20 cellular contexts compared by ENCODE assay signal in the genomic region with DNA sequence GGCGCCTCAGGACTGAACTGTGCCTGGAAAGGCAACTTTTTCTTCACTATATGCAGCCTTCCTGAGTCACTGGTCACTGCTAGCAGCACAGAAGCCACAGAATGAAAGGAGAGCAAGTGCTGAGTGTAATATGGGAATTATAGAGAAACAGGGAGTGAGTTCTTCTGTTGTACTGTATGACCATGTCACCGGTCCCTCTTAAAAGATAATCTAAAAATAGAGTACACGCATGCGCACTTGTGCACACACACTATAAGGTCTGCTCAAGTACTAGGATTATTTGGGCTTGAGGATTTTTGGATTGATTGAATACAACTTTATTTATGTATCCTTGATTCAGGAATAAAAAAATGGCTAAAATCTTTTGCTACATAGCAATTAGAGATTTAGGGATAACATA.
DNase-seq lines count a peak whose midpoint lies in the region; ATAC-seq and TF ChIP-seq lines count a peak whose summit lies in the region.
"Had no signal": no experiment of that assay in that cellular context is flagged by ENCODE, and none has a peak within 500 bp of the region (broad histone marks: within the 10 kb centered on the region; RNA-seq: fewer than 3 reads in every experiment).

No MANE protein-coding gene starts in this region.

- peak overlapping the region; percentile 64 for H3K27ac Mint-ChIP-seq in mesothelial cell of epicardium
- H3K27ac Mint-ChIP-seq in activated CD4-positive, alpha-beta T cell treated with anti-CD3 and anti-CD28 coated beads for 36 hours: no peak overlapping the region
- H3K27ac Mint-ChIP-seq: CD8-positive, alpha-beta memory T cell had no signal

- no peak overlapping the region for H3K4me3 Mint-ChIP-seq in mesothelial cell of epicardium
- H3K4me3 Mint-ChIP-seq in activated CD4-positive, alpha-beta T cell treated with anti-CD3 and anti-CD28 coated beads for 36 hours: no peak overlapping the region
- H3K4me3 Mint-ChIP-seq: CD8-positive, alpha-beta memory T cell had no signal

- peak overlapping the region in 3 of 4 donors; percentile 45 to 89 (median 58) for H3K27ac ChIP-seq in sigmoid colon
- H3K27ac ChIP-seq: C4-2B, RWPE1, SJCRH30 had no signal

- TF ChIP-seq EP300 in sigmoid colon (IDR thresholded peaks at IDR 0.05): no peak

- POLR2A ChIA-PET in activated CD4-positive, alpha-beta T cell treated with anti-CD3 and anti-CD28 coated beads for 36 hours (lab: Charles Lee): no interaction called here

- intact Hi-C loops in Right ventricle myocardium superior (cut with DNase I): no loop called here
- intact Hi-C loops in cardiac septum (cut with DNase I): no loop called here
- intact Hi-C loops in sigmoid colon (cut with DNase I): no loop called here
- intact Hi-C loops in activated CD4-positive, alpha-beta T cell treated with anti-CD3 and anti-CD28 coated beads for 36 hours (cut with DNase I, micrococcal nuclease): no loop called here

- TF ChIP-seq CTCF in mesothelial cell of epicardium (IDR thresholded peaks at IDR 0.05; ENCODE audit: unreplicated experiment): no peak
- TF ChIP-seq CTCF in sigmoid colon (IDR thresholded peaks at IDR 0.05): no peak

- H3K4me1 ChIP-seq in sigmoid colon: peaks cover 0 to 65% (median 51%) of the 10 kb centered on the region in 4 donors

- no peaks in the 10 kb centered on the region for H3K9me3 ChIP-seq in sigmoid colon
- H3K9me3 ChIP-seq: SJCRH30 had no signal

- peaks cover 78% of the 10 kb centered on the region for H3K4me1 Mint-ChIP-seq in mesothelial cell of epicardium
- H3K4me1 Mint-ChIP-seq in activated CD4-positive, alpha-beta T cell treated with anti-CD3 and anti-CD28 coated beads for 36 hours: no peaks in the 10 kb centered on the region
- H3K4me1 Mint-ChIP-seq: CD8-positive, alpha-beta memory T cell had no signal

- H3K36me3 Mint-ChIP-seq in mesothelial cell of epicardium: no peaks in the 10 kb centered on the region
- H3K36me3 Mint-ChIP-seq in activated CD4-positive, alpha-beta T cell treated with anti-CD3 and anti-CD28 coated beads for 36 hours (ENCODE audit: low read depth): no peaks in the 10 kb centered on the region
- H3K36me3 Mint-ChIP-seq: CD8-positive, alpha-beta memory T cell had no signal

- no peaks in the 10 kb centered on the region for H3K27me3 Mint-ChIP-seq in mesothelial cell of epicardium (ENCODE audit: low read depth)
- H3K27me3 Mint-ChIP-seq in activated CD4-positive, alpha-beta T cell treated with anti-CD3 and anti-CD28 coated beads for 36 hours: no peaks in the 10 kb centered on the region

- peak; percentile 47 for ATAC-seq in Right ventricle myocardium superior (ENCODE audit: poor library complexity)
- ATAC-seq in activated CD4-positive, alpha-beta T cell treated with anti-CD3 and anti-CD28 coated beads for 36 hours: no peak
- ATAC-seq: HCT116 had no signal

- no peak for TF ChIP-seq POLR2A in sigmoid colon (IDR thresholded peaks at IDR 0.05)

- no peaks in the 10 kb centered on the region for H3K36me3 ChIP-seq in sigmoid colon
- H3K36me3 ChIP-seq: SJCRH30 had no signal

- CTCF ChIA-PET in activated CD4-positive, alpha-beta T cell treated with anti-CD3 and anti-CD28 coated beads for 36 hours (lab: Charles Lee): no interaction called here

- H3K9me3 Mint-ChIP-seq in mesothelial cell of epicardium: no peaks in the 10 kb centered on the region
- H3K9me3 Mint-ChIP-seq in activated CD4-positive, alpha-beta T cell treated with anti-CD3 and anti-CD28 coated beads for 36 hours (ENCODE audit: low read depth): no peaks in the 10 kb centered on the region

- H3K27me3 ChIP-seq in sigmoid colon: no peaks in the 10 kb centered on the region
- H3K27me3 ChIP-seq: SJCRH30 had no signal

- no peak for DNase-seq in Right ventricle myocardium superior
- DNase-seq in cardiac septum (ENCODE audit: low spot score): no peak
- peak; percentile 4 for DNase-seq in astrocyte of the hippocampus (ENCODE audit: low read depth, low spot score)
- DNase-seq in mesothelial cell of epicardium (ENCODE audit: low spot score in 2 of 2, unreplicated experiment in 2 of 2): no peak
- no peak for DNase-seq in sigmoid colon
- DNase-seq in SHP77 treated with DMSO at 0.1 percent for 48 hours (lab: John Stamatoyannopoulos, UW): no peak
- DNase-seq in GOT3 (lab: John Stamatoyannopoulos, UW): no peak
- DNase-seq in activated CD4-positive, alpha-beta T cell treated with anti-CD3 and anti-CD28 coated beads for 36 hours: no peak
- DNase-seq: Calu3; CD8-positive, alpha-beta memory T cell; NCI-H1092; NCI-H1436; NCI-H187 treated with DMSO at 0.1 percent for 48 hours; NCI-H2107; NCI-H510A treated with DMSO at 0.1 percent for 48 hours; NCI-H748 treated with DMSO at 0.1 percent for 48 hours; SJCRH30 had no signal

- 48 to 82% methylated on average over 4 of the region's 4 CpGs for WGBS in sigmoid colon, 2 donors

- no peak overlapping the region for H3K4me3 ChIP-seq in sigmoid colon
- H3K4me3 ChIP-seq: SJCRH30 had no signal
